ENCODE assay signal across 19 cellular contexts in the genomic region with DNA sequence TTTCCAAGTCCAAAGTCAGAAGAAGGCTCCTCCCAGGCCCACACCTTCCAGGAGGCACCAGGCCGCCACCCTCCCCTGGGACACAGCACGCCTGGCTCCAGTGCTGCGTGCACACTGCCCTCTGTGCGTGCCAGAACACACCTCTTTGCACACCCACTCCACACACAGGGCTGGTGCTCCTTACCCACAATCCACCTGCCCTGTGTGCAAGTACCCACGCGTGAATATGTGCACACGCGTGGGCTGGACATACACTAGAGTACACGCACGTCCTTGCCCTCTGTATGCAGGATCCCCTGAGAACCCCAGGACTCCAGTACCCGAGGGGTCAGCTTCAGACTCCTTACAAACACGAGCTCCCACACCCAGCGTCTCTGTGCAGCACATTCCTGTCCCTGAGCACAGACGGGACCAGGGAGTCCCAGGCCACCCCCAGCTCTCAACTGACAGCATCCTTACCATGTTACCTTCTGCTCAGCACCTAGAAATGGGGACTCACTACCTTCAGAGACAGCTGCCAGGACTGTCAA. TPM values are rescaled to one million over a fixed set of nuclear protein-coding genes. Genes with fewer than 3 reads are reported as not detected.
DNase-seq lines count a peak whose midpoint lies in the region; ATAC-seq and TF ChIP-seq lines count a peak whose summit lies in the region.
"Had no signal": no experiment of that assay in that cellular context is flagged by ENCODE, and none has a peak within 500 bp of the region (broad histone marks: within the 10 kb centered on the region; RNA-seq: fewer than 3 reads in every experiment).

No MANE protein-coding gene starts in this region.

- peak overlapping the region in 1 of 2 donors; percentile 29 for H3K27ac Mint-ChIP-seq in natural killer cell treated with Interleukin-12 subunit alpha and Interleukin-12 subunit beta and Interleukin-15 and Interleukin-18, amount 100 ng/mL, for 72 hours
- H3K27ac Mint-ChIP-seq: activated naive CD4-positive, alpha-beta T cell treated with anti-CD3 and anti-CD28 coated beads for 36 hours had no signal

- H3K4me3 Mint-ChIP-seq in activated T-cell treated with anti-CD3 and anti-CD28 coated beads, Interleukin-2, amount 50 U/mL, for 4 hours = peak overlapping the region; percentile 50
- H3K4me3 Mint-ChIP-seq in natural killer cell treated with Interleukin-12 subunit alpha and Interleukin-12 subunit beta and Interleukin-15 and Interleukin-18, amount 100 ng/mL, for 72 hours = peak overlapping the region; percentile 17
- H3K4me3 Mint-ChIP-seq: activated naive CD4-positive, alpha-beta T cell treated with anti-CD3 and anti-CD28 coated beads for 36 hours had no signal

- H3K4me3 ChIP-seq in colonic mucosa (no peak overlapping the region), upper lobe of right lung (no peak overlapping the region)
- H3K4me3 ChIP-seq: cardiac muscle cell, GM23248, upper lobe of left lung had no signal

- intact Hi-C loops in colonic mucosa (cut with DNase I) (no loop called here), upper lobe of right lung (cut with DNase I) (no loop called here)

- no peak for DNase-seq in activated T-cell treated with anti-CD3 and anti-CD28 coated beads, Interleukin-2, amount 50 U/mL, for 4 hours
- DNase-seq in activated T-cell treated with anti-CD3 and anti-CD28 coated beads for 4 hours (no peak), colonic mucosa (peak; percentile 82), upper lobe of right lung (peak; percentile 44), dermis blood vessel endothelial cell (no peak), COR-L47 (lab: John Stamatoyannopoulos, UW) (no peak)
- peak; percentile 48 for DNase-seq in natural killer cell treated with Interleukin-12 subunit alpha and Interleukin-12 subunit beta and Interleukin-15 and Interleukin-18, amount 100 ng/mL, for 72 hours (ENCODE audit: low spot score)
- DNase-seq: activated CD8-positive, alpha-beta memory T cell treated with anti-CD3 and anti-CD28 coated beads for 24 hours; activated naive CD4-positive, alpha-beta T cell treated with anti-CD3 and anti-CD28 coated beads for 36 hours; DMS 273 treated with DMSO at 0.1 percent for 48 hours; GM23248; NCI-H226; stimulated activated CD4-positive, alpha-beta T cell treated with anti-CD3 and anti-CD28 coated beads, Interleukin-1b, Interleukin-23, amount 100 ng/mL, for 48 hours had no signal

- H3K9ac ChIP-seq in colonic mucosa (ENCODE audit: low read depth in 2 of 2, low read length in 2 of 2) = peak overlapping the region in 1 of 2 donors; percentile 82
- H3K9ac ChIP-seq: GM23248 had no signal

- TF ChIP-seq CTCF in colonic mucosa (IDR thresholded peaks at IDR 0.05) = no peak
- TF ChIP-seq CTCF in upper lobe of right lung (IDR thresholded peaks at IDR 0.05) = no peak

- H3K27me3 ChIP-seq in colonic mucosa = no peaks in the 10 kb centered on the region
- H3K27me3 ChIP-seq in upper lobe of right lung = no peaks in the 10 kb centered on the region

- H3K36me3 ChIP-seq in colonic mucosa (no peaks in the 10 kb centered on the region), upper lobe of right lung (no peaks in the 10 kb centered on the region)
- H3K36me3 ChIP-seq: cardiac muscle cell had no signal

- H3K27me3 Mint-ChIP-seq in activated T-cell treated with anti-CD3 and anti-CD28 coated beads, Interleukin-2, amount 50 U/mL, for 4 hours (ENCODE audit: low read depth) = no peaks in the 10 kb centered on the region
- H3K27me3 Mint-ChIP-seq in natural killer cell treated with Interleukin-12 subunit alpha and Interleukin-12 subunit beta and Interleukin-15 and Interleukin-18, amount 100 ng/mL, for 72 hours = no peaks in the 10 kb centered on the region

- H3K9me3 ChIP-seq in colonic mucosa (no peaks in the 10 kb centered on the region), upper lobe of right lung (no peaks in the 10 kb centered on the region)
- H3K9me3 ChIP-seq: upper lobe of left lung had no signal

- H3K4me1 ChIP-seq in colonic mucosa (peaks cover 7% of the 10 kb centered on the region), upper lobe of right lung (peaks cover 13% of the 10 kb centered on the region)

- H3K27ac ChIP-seq in colonic mucosa (peak overlapping the region; percentile 17), upper lobe of right lung (no peak overlapping the region)
- H3K27ac ChIP-seq: cardiac muscle cell, GM23248 had no signal

- no peaks in the 10 kb centered on the region for H3K9me3 Mint-ChIP-seq in activated T-cell treated with anti-CD3 and anti-CD28 coated beads, Interleukin-2, amount 50 U/mL, for 4 hours
- H3K9me3 Mint-ChIP-seq in natural killer cell treated with Interleukin-12 subunit alpha and Interleukin-12 subunit beta and Interleukin-15 and Interleukin-18, amount 100 ng/mL, for 72 hours = no peaks in the 10 kb centered on the region
- H3K9me3 Mint-ChIP-seq: activated naive CD4-positive, alpha-beta T cell treated with anti-CD3 and anti-CD28 coated beads for 36 hours had no signal

- peaks cover 19% of the 10 kb centered on the region for H3K4me1 Mint-ChIP-seq in activated T-cell treated with anti-CD3 and anti-CD28 coated beads, Interleukin-2, amount 50 U/mL, for 4 hours (ENCODE audit: low read depth)
- peaks cover 4 to 21% of the 10 kb centered on the region in 2 donors for H3K4me1 Mint-ChIP-seq in natural killer cell treated with Interleukin-12 subunit alpha and Interleukin-12 subunit beta and Interleukin-15 and Interleukin-18, amount 100 ng/mL, for 72 hours (ENCODE audit: low read depth in 2 of 2)

- no peaks in the 10 kb centered on the region for H3K36me3 Mint-ChIP-seq in activated T-cell treated with anti-CD3 and anti-CD28 coated beads, Interleukin-2, amount 50 U/mL, for 4 hours (ENCODE audit: insufficient read depth)
- no peaks in the 10 kb centered on the region for H3K36me3 Mint-ChIP-seq in natural killer cell treated with Interleukin-12 subunit alpha and Interleukin-12 subunit beta and Interleukin-15 and Interleukin-18, amount 100 ng/mL, for 72 hours

- ATAC-seq in activated T-cell treated with anti-CD3 and anti-CD28 coated beads, Interleukin-2, amount 50 U/mL, for 4 hours = no peak
- ATAC-seq in natural killer cell treated with Interleukin-12 subunit alpha and Interleukin-12 subunit beta and Interleukin-15 and Interleukin-18, amount 100 ng/mL, for 72 hours = no peak
- ATAC-seq in upper lobe of right lung (no peak), GM21360 (IDR thresholded peaks at IDR 0.05; ENCODE audit: unreplicated experiment) (no peak)

RNA-seq across cellular contexts. Expression of gene DUSP8, which starts 2.8 kb away (rescaled TPM):
- total RNA-seq in activated T-cell treated with anti-CD3 and anti-CD28 coated beads, Interleukin-2, amount 50 U/mL, for 4 hours = 1 to 10 TPM; 5.4 to 6.0 (median 5.7) TPM
- total RNA-seq in colonic mucosa (10 to 100 TPM; 21.8 to 33.9 TPM), upper lobe of right lung (18.0 TPM), dermis blood vessel endothelial cell (0.37 and 1.2 TPM in 2 replicates)
- 1 to 10 TPM; 4.2 to 5.4 TPM for total RNA-seq in natural killer cell treated with Interleukin-12 subunit alpha and Interleukin-12 subunit beta and Interleukin-15 and Interleukin-18, amount 100 ng/mL, for 72 hours

RNA-seq across cellular contexts. Expression of gene KRTAP5-1, which starts 15.8 kb away (rescaled TPM):
- not detected for total RNA-seq in activated T-cell treated with anti-CD3 and anti-CD28 coated beads, Interleukin-2, amount 50 U/mL, for 4 hours
- total RNA-seq in colonic mucosa = not detected
- not detected for total RNA-seq in natural killer cell treated with Interleukin-12 subunit alpha and Interleukin-12 subunit beta and Interleukin-15 and Interleukin-18, amount 100 ng/mL, for 72 hours
- not detected for total RNA-seq in upper lobe of right lung
- not detected in 2 replicates for total RNA-seq in dermis blood vessel endothelial cell
- total RNA-seq: activated naive CD4-positive, alpha-beta T cell treated with anti-CD3 and anti-CD28 coated beads for 36 hours; cardiac muscle cell; GM23248; mucosa of gallbladder; renal cortical epithelial cell; SK-MEL-5; upper lobe of left lung had no signal

RNA-seq across cellular contexts. Expression of gene KRTAP5-2, which starts 28.8 kb away (rescaled TPM):
- not detected for total RNA-seq in activated T-cell treated with anti-CD3 and anti-CD28 coated beads, Interleukin-2, amount 50 U/mL, for 4 hours
- not detected for total RNA-seq in colonic mucosa
- total RNA-seq in natural killer cell treated with Interleukin-12 subunit alpha and Interleukin-12 subunit beta and Interleukin-15 and Interleukin-18, amount 100 ng/mL, for 72 hours = not detected
- not detected for total RNA-seq in upper lobe of right lung
- total RNA-seq in dermis blood vessel endothelial cell = not detected in 2 replicates
- total RNA-seq: activated naive CD4-positive, alpha-beta T cell treated with anti-CD3 and anti-CD28 coated beads for 36 hours; cardiac muscle cell; GM23248; renal cortical epithelial cell; upper lobe of left lung had no signal

RNA-seq across cellular contexts. Expression of gene KRTAP5-3, which starts 38.9 kb away (rescaled TPM):
- not detected for total RNA-seq in activated T-cell treated with anti-CD3 and anti-CD28 coated beads, Interleukin-2, amount 50 U/mL, for 4 hours
- total RNA-seq in colonic mucosa (not detected), upper lobe of right lung (not detected), dermis blood vessel endothelial cell (not detected in 2 replicates)
- not detected for total RNA-seq in natural killer cell treated with Interleukin-12 subunit alpha and Interleukin-12 subunit beta and Interleukin-15 and Interleukin-18, amount 100 ng/mL, for 72 hours
- total RNA-seq: activated naive CD4-positive, alpha-beta T cell treated with anti-CD3 and anti-CD28 coated beads for 36 hours; cardiac muscle cell; GM23248; mucosa of gallbladder; renal cortical epithelial cell; SK-MEL-5; upper lobe of left lung had no signal

RNA-seq across cellular contexts. Expression of gene KRTAP5-4, which starts 52.6 kb away (rescaled TPM):
- total RNA-seq in activated T-cell treated with anti-CD3 and anti-CD28 coated beads, Interleukin-2, amount 50 U/mL, for 4 hours = not detected
- total RNA-seq in colonic mucosa (not detected), upper lobe of right lung (not detected), dermis blood vessel endothelial cell (not detected in 2 replicates)
- total RNA-seq in natural killer cell treated with Interleukin-12 subunit alpha and Interleukin-12 subunit beta and Interleukin-15 and Interleukin-18, amount 100 ng/mL, for 72 hours = not detected
- total RNA-seq: activated naive CD4-positive, alpha-beta T cell treated with anti-CD3 and anti-CD28 coated beads for 36 hours; cardiac muscle cell; GM23248; mucosa of gallbladder; renal cortical epithelial cell; SK-MEL-5; upper lobe of left lung had no signal

Comparison
In these comparisons a context has a peak if more than half of its experiments do, and no peak if none do; other contexts are left out.
1. DNase-seq: peak in colonic mucosa (single experiment), natural killer cell treated with Interleukin-12 subunit alpha and Interleukin-12 subunit beta and Interleukin-15 and Interleukin-18, amount 100 ng/mL, for 72 hours (single experiment) and upper lobe of right lung (single experiment); none in activated T-cell treated with anti-CD3 and anti-CD28 coated beads, Interleukin-2, amount 50 U/mL, for 4 hours (single experiment), activated T-cell treated with anti-CD3 and anti-CD28 coated beads for 4 hours (single experiment), dermis blood vessel endothelial cell (single experiment) and COR-L47 (single experiment).